ENCODE assay signal across 13 cellular contexts in genomic region chr7:155918720-155919399, GRCh38.
DNase-seq lines count a peak whose midpoint lies in the region; ATAC-seq and TF ChIP-seq lines count a peak whose summit lies in the region.
"Had no signal": no experiment of that assay in that cellular context is flagged by ENCODE, and none has a peak within 500 bp of the region (broad histone marks: within the 10 kb centered on the region; RNA-seq: fewer than 3 reads in every experiment).

No MANE protein-coding gene starts in this region.

- TF ChIP-seq CTCF in VCaP (conservative IDR thresholded peaks at IDR 0.05) = no peak
- no peak for TF ChIP-seq CTCF in gastroesophageal sphincter (IDR thresholded peaks at IDR 0.05)

- DNase-seq in HT-29 (ENCODE audit: low spot score) (peak; percentile 79), left ventricle myocardium superior (peak; percentile 44), skeletal muscle cell (ENCODE audit: low read depth) (peak; percentile 86), NCI-H1436 (lab: John Stamatoyannopoulos, UW) (no peak)
- DNase-seq in activated CD4-positive, alpha-beta T cell treated with anti-CD3 and anti-CD28 coated beads for 48 hours = no peak
- DNase-seq: activated CD4-positive, alpha-beta T cell treated with anti-CD3 and anti-CD28 coated beads for 36 hours; central memory CD4-positive, alpha-beta T cell; NCI-H69; stimulated activated CD4-positive, alpha-beta T cell treated with anti-CD3 and anti-CD28 coated beads, Interleukin-1b, Interleukin-23, amount 100 ng/mL, for 48 hours had no signal

- peaks cover 0 to 12% (median 0%) of the 10 kb centered on the region in 3 donors for H3K4me1 ChIP-seq in gastroesophageal sphincter
- H3K4me1 ChIP-seq: vagina had no signal

- 21 to 100% methylated on average over 1 to 5 of the region's 14 CpGs for WGBS in gastroesophageal sphincter (ENCODE audit: low coverage in 1 of 2), 2 donors

- intact Hi-C loops in left ventricle myocardium superior (cut with micrococcal nuclease) = no loop called here

- no peaks in the 10 kb centered on the region for H3K9me3 ChIP-seq in gastroesophageal sphincter
- H3K9me3 ChIP-seq: vagina had no signal

- no peaks in the 10 kb centered on the region for H3K27me3 ChIP-seq in gastroesophageal sphincter
- H3K27me3 ChIP-seq: vagina had no signal

- H3K27ac ChIP-seq in VCaP (peak overlapping the region; percentile 72; the same call in 1 of the 2 replicates), gastroesophageal sphincter (no peak overlapping the region)
- H3K27ac ChIP-seq: vagina had no signal

- no peaks in the 10 kb centered on the region for H3K36me3 ChIP-seq in gastroesophageal sphincter
- H3K36me3 ChIP-seq: vagina had no signal

- ATAC-seq in left ventricle myocardium superior (peak; percentile 75), gastroesophageal sphincter (no peak), GM21737 (IDR thresholded peaks at IDR 0.05; ENCODE audit: unreplicated experiment) (no peak)
- ATAC-seq: activated CD4-positive, alpha-beta T cell treated with anti-CD3 and anti-CD28 coated beads for 36 hours had no signal

- no peak overlapping the region for H3K4me3 ChIP-seq in skeletal muscle cell (ENCODE audit: low read depth, low read length)
- no peak overlapping the region for H3K4me3 ChIP-seq in gastroesophageal sphincter
- H3K4me3 ChIP-seq: vagina had no signal

- no peak for TF ChIP-seq POLR2A in gastroesophageal sphincter (IDR thresholded peaks at IDR 0.05)

- no peak for TF ChIP-seq EP300 in gastroesophageal sphincter (IDR thresholded peaks at IDR 0.05)

Comparison
In these comparisons a context has a peak if more than half of its experiments do, and no peak if none do; other contexts are left out.
1. DNase-seq: peak in HT-29 (single experiment), left ventricle myocardium superior (single experiment) and skeletal muscle cell (single experiment); none in activated CD4-positive, alpha-beta T cell treated with anti-CD3 and anti-CD28 coated beads for 48 hours (single experiment) and NCI-H1436 (single experiment).